In the genomic region with DNA sequence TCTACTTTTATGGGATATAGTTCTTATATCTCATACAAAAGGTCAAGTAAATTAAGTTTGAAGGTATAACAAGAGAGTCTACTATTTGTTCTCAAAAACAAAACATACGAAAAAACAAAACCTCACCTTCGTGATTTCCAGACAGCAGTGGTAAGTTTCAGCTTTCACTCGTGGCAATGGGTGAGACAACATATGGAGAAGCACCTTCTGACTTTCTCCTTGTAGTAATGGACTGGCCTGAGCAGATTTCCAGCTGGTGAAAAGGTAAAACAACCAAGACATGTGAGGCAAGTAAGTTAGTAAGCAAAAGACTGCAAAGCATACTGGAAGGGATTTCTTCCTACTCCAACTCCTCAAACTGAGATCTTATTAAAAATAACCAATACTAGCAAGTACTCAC, we compare ENCODE assay signal across 12 cellular contexts. TPM values are rescaled to one million over a fixed set of nuclear protein-coding genes. Genes with fewer than 3 reads are reported as not detected.
DNase-seq lines count a peak whose midpoint lies in the region; ATAC-seq and TF ChIP-seq lines count a peak whose summit lies in the region.
"Had no signal": no experiment of that assay in that cellular context is flagged by ENCODE, and none has a peak within 500 bp of the region (broad histone marks: within the 10 kb centered on the region; RNA-seq: fewer than 3 reads in every experiment).

No MANE protein-coding gene starts in this region.

- WGBS in mesenchymal stem cell, result 93% methylated on average over 3 of the region's 3 CpGs
- WGBS in adrenal gland, 4 donors, result 79 to 87% (median 81%) methylated on average over 3 of the region's 3 CpGs
- WGBS in thyroid gland, 2 donors, result 87 to 92% methylated on average over 3 of the region's 3 CpGs

- H3K79me1 ChIP-seq in mesenchymal stem cell (replicated peaks; ENCODE audit: low read length, poor library complexity, severe bottlenecking), result no peaks in the 10 kb centered on the region

- H4K8ac ChIP-seq in mesenchymal stem cell (ENCODE audit: low read length), result no peak overlapping the region

- no peak overlapping the region for H2BK12ac ChIP-seq in mesenchymal stem cell (ENCODE audit: low read length in 2 of 2)

- H3K14ac ChIP-seq in mesenchymal stem cell (ENCODE audit: low read length in 2 of 2), result no peak overlapping the region

- no peak overlapping the region for H4K91ac ChIP-seq in mesenchymal stem cell (ENCODE audit: low read length)

- no peak overlapping the region for H3K23ac ChIP-seq in mesenchymal stem cell (ENCODE audit: low read length in 2 of 2)

- H3K4me3 ChIP-seq in mesenchymal stem cell (ENCODE audit: insufficient read depth in 1 of 2, low read depth in 1 of 2, low read length in 2 of 2) (no peak overlapping the region), adrenal gland (no peak overlapping the region), thyroid gland (replicated peaks in 1 of 3) (no peak overlapping the region)
- H3K4me3 ChIP-seq: heart right ventricle had no signal

- no peak for TF ChIP-seq CTCF in adrenal gland (IDR thresholded peaks at IDR 0.05)
- TF ChIP-seq CTCF in thyroid gland (IDR thresholded peaks at IDR 0.05), result no peak

- no peak overlapping the region for H2BK15ac ChIP-seq in mesenchymal stem cell (ENCODE audit: low read depth, poor library complexity, severe bottlenecking)

- H3K27ac ChIP-seq in mesenchymal stem cell (ENCODE audit: low read length, poor library complexity, severe bottlenecking), result no peak overlapping the region
- H3K27ac ChIP-seq in adrenal gland, result no peak overlapping the region
- H3K27ac ChIP-seq in thyroid gland, result no peak overlapping the region
- H3K27ac ChIP-seq: heart right ventricle had no signal

- TF ChIP-seq POLR2A in adrenal gland (IDR thresholded peaks at IDR 0.05) (no peak), thyroid gland (IDR thresholded peaks at IDR 0.05) (no peak)

- no peak overlapping the region for H2BK120ac ChIP-seq in mesenchymal stem cell (ENCODE audit: low read depth, low read length)

- H3K4me1 ChIP-seq in mesenchymal stem cell (ENCODE audit: control insufficient read depth, insufficient read depth, low read depth, low read length) (no peaks in the 10 kb centered on the region), adrenal gland (replicated peaks in 1 of 2) (peaks cover 4 to 8% of the 10 kb centered on the region in 2 donors), thyroid gland (no peaks in the 10 kb centered on the region)
- H3K4me1 ChIP-seq: heart right ventricle had no signal

- ATAC-seq in GM18870 (IDR thresholded peaks at IDR 0.05; ENCODE audit: unreplicated experiment), result peak; percentile 58
- ATAC-seq in HG02571 (IDR thresholded peaks at IDR 0.05; ENCODE audit: unreplicated experiment), result peak; percentile 89
- ATAC-seq in HG03439 (IDR thresholded peaks at IDR 0.05; ENCODE audit: unreplicated experiment), result peak; percentile 60
- ATAC-seq in HG03378 (IDR thresholded peaks at IDR 0.05; ENCODE audit: unreplicated experiment), result no peak
- ATAC-seq: heart right ventricle had no signal

- intact Hi-C loops in adrenal gland (cut with DNase I) (no loop called here), thyroid gland (cut with DNase I) (no loop called here)

- no peak overlapping the region for H2AFZ ChIP-seq in mesenchymal stem cell (ENCODE audit: low read depth, low read length)

- H2BK5ac ChIP-seq in mesenchymal stem cell (ENCODE audit: low read depth, low read length, poor library complexity, severe bottlenecking), result no peak overlapping the region

- H3K9ac ChIP-seq in mesenchymal stem cell (ENCODE audit: low read length), result peak overlapping the region; percentile 71

- H3K27me3 ChIP-seq in mesenchymal stem cell (ENCODE audit: control insufficient read depth in 1 of 2, insufficient read depth in 1 of 2, low read length in 2 of 2) (no peaks in the 10 kb centered on the region), adrenal gland (no peaks in the 10 kb centered on the region), thyroid gland (no peaks in the 10 kb centered on the region)
- H3K27me3 ChIP-seq: heart right ventricle had no signal

- H3K36me3 ChIP-seq in mesenchymal stem cell (ENCODE audit: control insufficient read depth in 1 of 2, insufficient read depth in 2 of 2, low read depth in 1 of 2, low read length in 2 of 2) (peaks cover 0 to 9% of the 10 kb centered on the region in 2 experiments), adrenal gland (replicated peaks in 1 of 2) (no peaks in the 10 kb centered on the region), thyroid gland (no peaks in the 10 kb centered on the region)

- H3K9me3 ChIP-seq in mesenchymal stem cell (ENCODE audit: control insufficient read depth, low read length), result peaks cover 4% of the 10 kb centered on the region
- H3K9me3 ChIP-seq in adrenal gland (replicated peaks in 1 of 3), result peaks cover 0 to 7% (median 0%) of the 10 kb centered on the region in 3 donors
- H3K9me3 ChIP-seq in thyroid gland, result no peaks in the 10 kb centered on the region

- no peak overlapping the region for H2AK5ac ChIP-seq in mesenchymal stem cell (ENCODE audit: low read length, severe bottlenecking)

- no peak for DNase-seq in mesenchymal stem cell
- no peak for DNase-seq in adrenal gland
- DNase-seq in retina, result no peak
- DNase-seq in thyroid gland, result no peak
- DNase-seq: aorta, endodermal cell, heart right ventricle, trophoblast cell had no signal

- no peak overlapping the region for H3K4ac ChIP-seq in mesenchymal stem cell (ENCODE audit: low read depth in 1 of 2, low read length in 2 of 2)

- no peak overlapping the region for H3K4me2 ChIP-seq in mesenchymal stem cell (ENCODE audit: low read length, poor library complexity, severe bottlenecking)

- H3K18ac ChIP-seq in mesenchymal stem cell (ENCODE audit: low read depth in 1 of 2, low read length in 2 of 2), result no peak overlapping the region

RNA-seq across cellular contexts. Expression of a gene that starts 39.6 kb away (rescaled TPM):
- polyA plus RNA-seq in mesenchymal stem cell (2013, experiment 1 of 2), result 3.3 TPM
- polyA plus RNA-seq in mesenchymal stem cell (2013, experiment 2 of 2), result 3.1 TPM
- 10 to 100 TPM in 4 of 8 donors, 1 to 10 TPM in 4; 4.0 to 22.5 (median 8.9) TPM for total RNA-seq in adrenal gland
- polyA plus RNA-seq in adrenal gland, result 1 to 10 TPM; 4.1 to 7.9 (median 7.1) TPM
- 10 to 100 TPM; 12.6 to 34.6 (median 19.3) TPM for total RNA-seq in thyroid gland
